In the genomic region with DNA sequence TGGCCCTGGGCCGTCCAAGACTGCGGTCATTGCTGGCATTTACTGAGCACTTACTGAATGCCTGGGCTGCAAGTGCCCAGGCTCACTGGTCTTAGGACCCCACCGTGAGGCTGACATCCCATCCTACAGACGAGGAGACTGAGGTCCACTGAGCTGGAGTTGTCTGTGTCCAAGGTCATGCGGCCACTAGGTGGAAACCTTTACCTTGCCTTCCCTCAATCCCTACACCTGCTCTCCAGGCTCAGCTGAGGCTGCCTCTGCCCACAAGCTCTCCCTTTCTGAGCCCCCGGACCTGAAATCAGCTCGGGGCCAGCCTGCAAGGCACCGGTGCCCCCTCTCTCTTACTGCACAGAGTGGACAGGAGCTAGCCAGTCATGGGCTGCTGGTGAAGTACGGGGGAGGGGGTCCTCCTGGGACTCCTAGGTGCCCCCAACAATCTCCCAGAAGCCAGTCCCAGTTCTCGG, we compare ENCODE assay signal across 8 cellular contexts. TPM values are rescaled to one million over a fixed set of nuclear protein-coding genes. Genes with fewer than 3 reads are reported as not detected.
DNase-seq lines count a peak whose midpoint lies in the region; ATAC-seq, FAIRE-seq and TF ChIP-seq lines count a peak whose summit lies in the region.

No MANE protein-coding gene starts in this region.

- peaks cover 0 to 8% of the 10 kb centered on the region in 2 donors for H3K4me1 ChIP-seq in adrenal gland (replicated peaks in 1 of 2)

- WGBS in adrenal gland, 4 donors, result 27 to 38% (median 36%) methylated on average over 7 to 10 of the region's 10 CpGs

- no peaks in the 10 kb centered on the region for H3K9me3 ChIP-seq in adrenal gland (replicated peaks in 1 of 3)

- TF ChIP-seq CTCF in adrenal gland (IDR thresholded peaks at IDR 0.05), result peak in 4 of 6 experiments; percentile 9 to 42 (median 24)

- no peak overlapping the region for H3K4me3 ChIP-seq in adrenal gland

- ATAC-seq in stimulated activated naive CD8-positive, alpha-beta T cell treated with anti-CD3 and anti-CD28 coated beads, Interleukin-15, Interleukin-2, amounts not matched to agents 100 U/mL and 50 U/mL, for 24 hours, result peak; percentile 73
- ATAC-seq in GM19395 (IDR thresholded peaks at IDR 0.05; ENCODE audit: unreplicated experiment) (no peak), GM21786 (IDR thresholded peaks at IDR 0.05; ENCODE audit: unreplicated experiment) (no peak)

- no peak overlapping the region for H3K27ac ChIP-seq in adrenal gland

- intact Hi-C loops in adrenal gland (cut with DNase I), result no loop called here

- no peak for FAIRE-seq in RCC 7860 (lab: Jason Lieb, UNC)

- DNase-seq in DMS153 treated with DMSO at 0.1 percent for 48 hours (lab: John Stamatoyannopoulos, UW; ENCODE audit: unreplicated experiment) (peak; percentile 32), HT1080 (ENCODE audit: low read depth) (peak; percentile 67), RCC 7860 (ENCODE audit: low spot score) (peak; percentile 57), adrenal gland (no peak), iPS-NIHi11 (ENCODE audit: low spot score) (peak; percentile 81)
- peak; percentile 48 for DNase-seq in stimulated activated naive CD8-positive, alpha-beta T cell treated with anti-CD3 and anti-CD28 coated beads, Interleukin-15, Interleukin-2, amounts not matched to agents 100 U/mL and 50 U/mL, for 24 hours

- TF ChIP-seq POLR2A in adrenal gland (IDR thresholded peaks at IDR 0.05), result no peak

- no peaks in the 10 kb centered on the region for H3K36me3 ChIP-seq in adrenal gland (replicated peaks in 1 of 2)

- H3K27me3 ChIP-seq in adrenal gland, result peaks cover 14% of the 10 kb centered on the region

RNA-seq across cellular contexts. Expression of a gene that starts 1.5 kb away (rescaled TPM):
- 0.10 and 1.2 TPM in 2 replicates for total RNA-seq in HT1080 (2014; rRNA removed; shearing (Covaris generic))
- polyA plus RNA-seq in HT1080 (2015; cell fraction: cytosol; rRNA removed), result 0.09 and 0.12 TPM in 2 replicates
- 0.48 and 2.0 TPM in 2 replicates for polyA plus RNA-seq in HT1080 (2015; cell fraction: nucleus; rRNA removed)
- total RNA-seq in adrenal gland, result 1 to 10 TPM in 2 of 8 donors, under 1 TPM in 4, not detected in 2; 0.06 to 2.7 (median 0.62) TPM
- 1 to 10 TPM in 2 of 3 donors, not detected in 1; 1.4 to 5.2 TPM for polyA plus RNA-seq in adrenal gland

RNA-seq across cellular contexts. Expression of a gene that starts 10.4 kb away (rescaled TPM):
- total RNA-seq in HT1080 (2014; rRNA removed; shearing (Covaris generic)), result 50.0 and 69.1 TPM in 2 replicates
- 89.7 and 112 TPM in 2 replicates for polyA plus RNA-seq in HT1080 (2015; cell fraction: cytosol; rRNA removed)
- polyA plus RNA-seq in HT1080 (2015; cell fraction: nucleus; rRNA removed), result 83.0 and 83.6 TPM in 2 replicates
- 100 to 1,000 TPM in 1 of 8 donors, 10 to 100 TPM in 7; 33.9 to 116 (median 57.2) TPM for total RNA-seq in adrenal gland
- 10 to 100 TPM; 21.9 to 96.3 (median 69.1) TPM for polyA plus RNA-seq in adrenal gland

RNA-seq across cellular contexts. Expression of a gene that starts 15.8 kb away (rescaled TPM):
- total RNA-seq in HT1080 (2014; rRNA removed; shearing (Covaris generic)), result 2.0 and 7.3 TPM in 2 replicates
- 0.33 and 0.59 TPM in 2 replicates for polyA plus RNA-seq in HT1080 (2015; cell fraction: cytosol; rRNA removed)
- 9.2 and 12.6 TPM in 2 replicates for polyA plus RNA-seq in HT1080 (2015; cell fraction: nucleus; rRNA removed)
- 1 to 10 TPM in 6 of 8 donors, under 1 TPM in 2; 0.36 to 6.4 (median 2.7) TPM for total RNA-seq in adrenal gland
- polyA plus RNA-seq in adrenal gland, result 10 to 100 TPM in 1 of 3 donors, 1 to 10 TPM in 1, under 1 TPM in 1; 0.60 to 57.4 (median 8.9) TPM

RNA-seq across cellular contexts. Expression of a gene that starts 19.8 kb away (rescaled TPM):
- 40.0 and 50.1 TPM in 2 replicates for total RNA-seq in HT1080 (2014; rRNA removed; shearing (Covaris generic))
- polyA plus RNA-seq in HT1080 (2015; cell fraction: cytosol; rRNA removed), result 15.6 and 20.8 TPM in 2 replicates
- 29.6 and 33.8 TPM in 2 replicates for polyA plus RNA-seq in HT1080 (2015; cell fraction: nucleus; rRNA removed)
- total RNA-seq in adrenal gland, result 10 to 100 TPM in 5 of 8 donors, 1 to 10 TPM in 3; 8.3 to 24.1 (median 12.6) TPM
- polyA plus RNA-seq in adrenal gland, result 10 to 100 TPM in 2 of 3 donors, 1 to 10 TPM in 1; 8.4 to 20.4 (median 12.8) TPM

RNA-seq across cellular contexts. Expression of a gene that starts 28.5 kb away (rescaled TPM):
- total RNA-seq in HT1080 (2014; rRNA removed; shearing (Covaris generic)), result 37.4 and 41.2 TPM in 2 replicates
- polyA plus RNA-seq in HT1080 (2015; cell fraction: cytosol; rRNA removed), result 14.7 and 16.2 TPM in 2 replicates
- 78.3 and 78.5 TPM in 2 replicates for polyA plus RNA-seq in HT1080 (2015; cell fraction: nucleus; rRNA removed)
- 10 to 100 TPM; 18.6 to 37.4 (median 27.1) TPM for total RNA-seq in adrenal gland
- polyA plus RNA-seq in adrenal gland, result 100 to 1,000 TPM in 1 of 3 donors, 10 to 100 TPM in 1, 1 to 10 TPM in 1; 2.9 to 121 (median 80.0) TPM

Comparison
In these comparisons a context has a peak if more than half of its experiments do, and no peak if none do; other contexts are left out.
1. DNase-seq: peak in DMS153 treated with DMSO at 0.1 percent for 48 hours (single experiment), HT1080 (single experiment), RCC 7860 (single experiment), iPS-NIHi11 (single experiment) and stimulated activated naive CD8-positive, alpha-beta T cell treated with anti-CD3 and anti-CD28 coated beads, Interleukin-15, Interleukin-2, amounts not matched to agents 100 U/mL and 50 U/mL, for 24 hours (single experiment); none in adrenal gland (0 of 7).